Comparison of ENCODE assay signal across 8 cellular contexts in the genomic region with DNA sequence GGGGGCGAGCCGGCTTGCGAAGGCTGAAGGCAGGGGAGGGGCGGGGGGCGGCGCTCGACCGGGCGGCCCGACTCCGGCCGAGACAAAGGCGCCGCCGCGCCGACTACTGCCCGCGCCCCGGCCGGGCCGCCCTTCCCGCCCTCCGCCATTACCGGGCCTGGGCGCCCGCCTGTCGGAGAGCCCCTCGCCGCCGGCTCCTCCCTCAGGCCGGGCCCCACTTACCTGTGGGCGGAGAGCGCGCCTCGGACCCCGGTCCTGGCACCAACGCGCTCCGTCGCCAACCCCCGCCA. TPM values are rescaled to one million over a fixed set of nuclear protein-coding genes. Genes with fewer than 3 reads are reported as not detected.
DNase-seq lines count a peak whose midpoint lies in the region; ATAC-seq lines count a peak whose summit lies in the region.

No MANE protein-coding gene starts in this region.

- peak overlapping the region; percentile 97 for H3K27ac ChIP-seq in layer of hippocampus (ENCODE audit: low read depth, low read length)
- H3K27ac ChIP-seq in thymus (ENCODE audit: low read depth): peak overlapping the region; percentile 94

- H3K4me1 ChIP-seq in thymus (ENCODE audit: control insufficient read depth, insufficient read depth, low read length): peaks cover 6% of the 10 kb centered on the region

- H3K9me3 ChIP-seq in thymus (ENCODE audit: control insufficient read depth): no peaks in the 10 kb centered on the region

- H3K27me3 ChIP-seq in layer of hippocampus (ENCODE audit: control insufficient read depth, insufficient read depth, low read length) (no peaks in the 10 kb centered on the region), thymus (ENCODE audit: control insufficient read depth, insufficient read depth) (no peaks in the 10 kb centered on the region)

- H3K36me3 ChIP-seq in thymus (ENCODE audit: control insufficient read depth, insufficient read depth): peaks cover 2% of the 10 kb centered on the region

- DNase-seq in ELF-1 (ENCODE audit: low read depth, low spot score) (peak; percentile 27), amniotic epithelial cell (ENCODE audit: low read depth) (peak; percentile 24), iPS-NIHi11 (ENCODE audit: low spot score) (no peak), Kasumi-1 (lab: John Stamatoyannopoulos, UW) (no peak)

- under 1% methylated on average over 41 of the region's 42 CpGs for WGBS in thymus

- ATAC-seq in GM19397 (IDR thresholded peaks at IDR 0.05; ENCODE audit: unreplicated experiment) (peak; percentile 60), HG03432 (IDR thresholded peaks at IDR 0.05; ENCODE audit: unreplicated experiment) (peak; percentile 62)

- peak overlapping the region; percentile 95 for H3K4me3 ChIP-seq in thymus (ENCODE audit: low read length)

RNA-seq across cellular contexts. Expression of a gene that starts 0.3 kb away (rescaled TPM):
- 31.1 TPM for polyA plus RNA-seq in thymus

Comparison
In these comparisons a context has a peak if more than half of its experiments do, and no peak if none do; other contexts are left out.
1. DNase-seq: peak in ELF-1 (single experiment) and amniotic epithelial cell (single experiment); none in iPS-NIHi11 (single experiment) and Kasumi-1 (0 of 2).